ENCODE assay signal across 18 cellular contexts in genomic region chr5:53080271-53080670, GRCh38. TPM values are rescaled to one million over a fixed set of nuclear protein-coding genes. Genes with fewer than 3 reads are reported as not detected.
A peak's percentile ranks its signal among the peaks of the same experiment; 100 is the strongest.
DNase-seq lines count a peak whose midpoint lies in the region; ATAC-seq, FAIRE-seq and TF ChIP-seq lines count a peak whose summit lies in the region.
"Had no signal": no experiment of that assay in that cellular context is flagged by ENCODE, and none has a peak within 500 bp of the region (broad histone marks: within the 10 kb centered on the region; RNA-seq: fewer than 3 reads in every experiment).

No MANE protein-coding gene starts in this region.

- no peak for TF ChIP-seq RAD21 in HepG2 (CRISPR knock-in tag; IDR thresholded peaks at IDR 0.05)

- peaks cover 26% of the 10 kb centered on the region for H3K4me1 Mint-ChIP-seq in activated CD4-positive, alpha-beta T cell treated with anti-CD3 and anti-CD28 coated beads for 36 hours
- H3K4me1 Mint-ChIP-seq in activated CD8-positive, alpha-beta T cell treated with anti-CD3 and anti-CD28 coated beads, Interleukin-2, amount 10 ng/mL, durations not matched to agents 7 days and 5 days (ENCODE audit: low read depth), result peaks cover 52% of the 10 kb centered on the region
- H3K4me1 Mint-ChIP-seq in stimulated activated effector memory CD8-positive, alpha-beta T cell treated with anti-CD3 and anti-CD28 coated beads, Interleukin-12 subunit alpha, Interleukin-12 subunit beta, amount 100 ng/mL, for 72 hours, result no peaks in the 10 kb centered on the region

- H3K9me3 ChIP-seq in HepG2 (ENCODE audit: low read length) (no peaks in the 10 kb centered on the region), right lobe of liver (no peaks in the 10 kb centered on the region)
- H3K9me3 ChIP-seq: BLaER1 treated with 17β-estradiol and CSF1 and Interleukin-3, amounts not matched to agents 10 nM and 100 nM had no signal

- no peak overlapping the region for H3K27ac Mint-ChIP-seq in activated CD4-positive, alpha-beta T cell treated with anti-CD3 and anti-CD28 coated beads for 36 hours
- H3K27ac Mint-ChIP-seq in activated CD8-positive, alpha-beta T cell treated with anti-CD3 and anti-CD28 coated beads, Interleukin-2, amount 10 ng/mL, durations not matched to agents 7 days and 5 days, result peak overlapping the region; percentile 10
- H3K27ac Mint-ChIP-seq in stimulated activated effector memory CD8-positive, alpha-beta T cell treated with anti-CD3 and anti-CD28 coated beads, Interleukin-12 subunit alpha, Interleukin-12 subunit beta, amount 100 ng/mL, for 72 hours, result no peak overlapping the region

- no peak for TF ChIP-seq EP300 in HepG2 (IDR thresholded peaks at IDR 0.05; ENCODE audit: low read depth in 2 of 2, low read length in 2 of 2)
- TF ChIP-seq EP300 in HepG2 (CRISPR knock-in tag; IDR thresholded peaks at IDR 0.05; ENCODE audit: borderline replicate concordance), result no peak

- no peak for DNase-seq in activated CD4-positive, alpha-beta T cell treated with anti-CD3 and anti-CD28 coated beads for 36 hours
- DNase-seq in activated CD4-positive, alpha-beta T cell treated with anti-CD3 and anti-CD28 coated beads for 4 hours, result no peak
- no peak for DNase-seq in HepG2 (ENCODE audit: low spot score)
- no peak for DNase-seq in right lobe of liver
- no peak for DNase-seq in activated CD8-positive, alpha-beta T cell treated with anti-CD3 and anti-CD28 coated beads, Interleukin-2, amount 10 ng/mL, durations not matched to agents 7 days and 5 days
- DNase-seq in stimulated activated effector memory CD8-positive, alpha-beta T cell treated with anti-CD3 and anti-CD28 coated beads, Interleukin-12 subunit alpha, Interleukin-12 subunit beta, amount 100 ng/mL, for 72 hours (ENCODE audit: low spot score in 2 of 2), result no peak
- no peak for DNase-seq in AML-193 (lab: John Stamatoyannopoulos, UW)
- DNase-seq: GF-D8, NCI-H1105 treated with DMSO at 0.1 percent for 48 hours, NCI-H1930, NCI-H446 treated with DMSO at 0.1 percent for 48 hours, PC-3 had no signal

- no peak for FAIRE-seq in HepG2 (lab: Jason Lieb, UNC)
- FAIRE-seq: GM12891, GM18507, H1 had no signal

- H3K4me3 ChIP-seq in HepG2 (replicated peaks in 1 of 3; ENCODE audit: insufficient read depth in 1 of 3, low read depth in 2 of 3, low read length in 3 of 3), result no peak overlapping the region
- H3K4me3 ChIP-seq in right lobe of liver, result no peak overlapping the region
- H3K4me3 ChIP-seq: BLaER1 treated with 17β-estradiol and CSF1 and Interleukin-3, amounts not matched to agents 10 nM and 100 nM had no signal

- H3K36me3 Mint-ChIP-seq in activated CD4-positive, alpha-beta T cell treated with anti-CD3 and anti-CD28 coated beads for 36 hours (ENCODE audit: low read depth), result no peaks in the 10 kb centered on the region
- H3K36me3 Mint-ChIP-seq in activated CD8-positive, alpha-beta T cell treated with anti-CD3 and anti-CD28 coated beads, Interleukin-2, amount 10 ng/mL, durations not matched to agents 7 days and 5 days (ENCODE audit: low read depth), result peaks cover 58% of the 10 kb centered on the region
- no peaks in the 10 kb centered on the region for H3K36me3 Mint-ChIP-seq in stimulated activated effector memory CD8-positive, alpha-beta T cell treated with anti-CD3 and anti-CD28 coated beads, Interleukin-12 subunit alpha, Interleukin-12 subunit beta, amount 100 ng/mL, for 72 hours

- peak; percentile 90 for ATAC-seq in activated CD4-positive, alpha-beta T cell treated with anti-CD3 and anti-CD28 coated beads for 36 hours
- ATAC-seq in HepG2, result no peak
- ATAC-seq in right lobe of liver, result no peak
- peak; percentile 57 for ATAC-seq in activated CD8-positive, alpha-beta T cell treated with anti-CD3 and anti-CD28 coated beads, Interleukin-2, amount 10 ng/mL, durations not matched to agents 7 days and 5 days
- peak; percentile 42 for ATAC-seq in stimulated activated effector memory CD8-positive, alpha-beta T cell treated with anti-CD3 and anti-CD28 coated beads, Interleukin-12 subunit alpha, Interleukin-12 subunit beta, amount 100 ng/mL, for 72 hours
- no peak for ATAC-seq in HG03108 (IDR thresholded peaks at IDR 0.05; ENCODE audit: unreplicated experiment)
- ATAC-seq: PC-3 had no signal

- H3K36me3 ChIP-seq in HepG2 (replicated peaks in 1 of 2; ENCODE audit: control insufficient read depth in 1 of 2, insufficient read depth in 2 of 2, low read length in 2 of 2) (peaks cover 33 to 91% of the 10 kb centered on the region in 2 experiments), right lobe of liver (no peaks in the 10 kb centered on the region)

- TF ChIP-seq POLR2A in HepG2 (IDR thresholded peaks at IDR 0.05; ENCODE audit: insufficient read depth in 1 of 2, low read depth in 2 of 2, low read length in 2 of 2) (no peak), right lobe of liver (IDR thresholded peaks at IDR 0.05) (no peak)

- in situ Hi-C loops in HepG2 (cut with HindIII; ENCODE audit: extremely low pct_ligation_motif_present, low pct_unique_long_range_greater_than_20kb), result no loop called here

- peaks cover 18% of the 10 kb centered on the region for H3K27me3 Mint-ChIP-seq in activated CD4-positive, alpha-beta T cell treated with anti-CD3 and anti-CD28 coated beads for 36 hours
- H3K27me3 Mint-ChIP-seq in activated CD8-positive, alpha-beta T cell treated with anti-CD3 and anti-CD28 coated beads, Interleukin-2, amount 10 ng/mL, durations not matched to agents 7 days and 5 days (ENCODE audit: low read depth), result no peaks in the 10 kb centered on the region

- POLR2A ChIA-PET in activated CD4-positive, alpha-beta T cell treated with anti-CD3 and anti-CD28 coated beads for 36 hours (lab: Charles Lee), result no interaction called here
- POLR2A ChIA-PET in HepG2 (lab: Yijun Ruan, JAX), result no interaction called here
- POLR2A ChIA-PET in activated CD8-positive, alpha-beta T cell treated with anti-CD3 and anti-CD28 coated beads, Interleukin-2, amount 10 ng/mL, durations not matched to agents 7 days and 5 days (lab: Charles Lee), result no interaction called here

- no peak overlapping the region for H3K9ac ChIP-seq in HepG2 (ENCODE audit: insufficient read depth, low read depth, low read length)
- H3K9ac ChIP-seq: BLaER1 treated with 17β-estradiol and CSF1 and Interleukin-3, amounts not matched to agents 10 nM and 100 nM had no signal

- H3K9me3 Mint-ChIP-seq in activated CD4-positive, alpha-beta T cell treated with anti-CD3 and anti-CD28 coated beads for 36 hours (ENCODE audit: low read depth), result no peaks in the 10 kb centered on the region
- H3K9me3 Mint-ChIP-seq in activated CD8-positive, alpha-beta T cell treated with anti-CD3 and anti-CD28 coated beads, Interleukin-2, amount 10 ng/mL, durations not matched to agents 7 days and 5 days (ENCODE audit: insufficient read depth), result peaks cover 11% of the 10 kb centered on the region
- H3K9me3 Mint-ChIP-seq in stimulated activated effector memory CD8-positive, alpha-beta T cell treated with anti-CD3 and anti-CD28 coated beads, Interleukin-12 subunit alpha, Interleukin-12 subunit beta, amount 100 ng/mL, for 72 hours, result no peaks in the 10 kb centered on the region

- H4K20me1 ChIP-seq in HepG2 (ENCODE audit: insufficient read depth, low read length), result no peaks in the 10 kb centered on the region
- H4K20me1 ChIP-seq: BLaER1 treated with 17β-estradiol and CSF1 and Interleukin-3, amounts not matched to agents 10 nM and 100 nM had no signal

- CTCF ChIA-PET in activated CD4-positive, alpha-beta T cell treated with anti-CD3 and anti-CD28 coated beads for 36 hours (lab: Charles Lee), result interaction anchor here (0.6 kb wide), 1 partner anchor 165 kb away, joined by 3 read pairs; no protein-coding TSS in a partner anchor
- CTCF ChIA-PET in HepG2 (lab: Yijun Ruan, JAX; ENCODE audit: low intra/inter-chr PET ratio, low total read pairs), result no interaction called here
- CTCF ChIA-PET in activated CD8-positive, alpha-beta T cell treated with anti-CD3 and anti-CD28 coated beads, Interleukin-2, amount 10 ng/mL, durations not matched to agents 7 days and 5 days (lab: Charles Lee), result interaction anchor here (1.3 kb wide), 1 partner anchor 45 kb away, joined by 3 read pairs; no protein-coding TSS in a partner anchor

- no peaks in the 10 kb centered on the region for H3K4me1 ChIP-seq in HepG2 (ENCODE audit: insufficient read depth, low read length)
- no peaks in the 10 kb centered on the region for H3K4me1 ChIP-seq in right lobe of liver

- intact Hi-C loops in activated CD4-positive, alpha-beta T cell treated with anti-CD3 and anti-CD28 coated beads for 36 hours (cut with DNase I, micrococcal nuclease), result no loop called here
- intact Hi-C loops in HepG2 (cut with micrococcal nuclease; ENCODE audit: unreplicated experiment) (no loop called here), right lobe of liver (cut with DNase I) (loop anchor here in 1 of 2 donors (10.0 kb wide), 1 partner anchor 135 kb away; no protein-coding TSS in a partner anchor)

- TF ChIP-seq CTCF in HepG2 (CRISPR knock-in tag; IDR thresholded peaks at IDR 0.05) (no peak), right lobe of liver (IDR thresholded peaks at IDR 0.05) (no peak)

- H3K4me2 ChIP-seq in HepG2 (ENCODE audit: low read depth, low read length), result no peak overlapping the region
- H3K4me2 ChIP-seq: BLaER1 treated with 17β-estradiol and CSF1 and Interleukin-3, amounts not matched to agents 10 nM and 100 nM had no signal

- no peak overlapping the region for H3K27ac ChIP-seq in HepG2 (ENCODE audit: extremely low read length, insufficient read depth, low read length)
- H3K27ac ChIP-seq in right lobe of liver, result no peak overlapping the region
- H3K27ac ChIP-seq: BLaER1 treated with 17β-estradiol and CSF1 and Interleukin-3, amounts not matched to agents 10 nM and 100 nM; RWPE1 had no signal

- BruUV-seq in HepG2 (replicated peaks; lab: Mats Ljungman, UMichigan), result no TSS peak

- 99% methylated on average over 4 of the region's 4 CpGs for WGBS in HepG2 (ENCODE audit: low lambda C conversion rate)
- 54% methylated on average over 4 of the region's 4 CpGs for WGBS in right lobe of liver (ENCODE audit: insufficient coverage, low coverage, low lambda C conversion rate, missing lambda C conversion rate)

- H3K4me3 Mint-ChIP-seq in activated CD4-positive, alpha-beta T cell treated with anti-CD3 and anti-CD28 coated beads for 36 hours, result no peak overlapping the region
- no peak overlapping the region for H3K4me3 Mint-ChIP-seq in activated CD8-positive, alpha-beta T cell treated with anti-CD3 and anti-CD28 coated beads, Interleukin-2, amount 10 ng/mL, durations not matched to agents 7 days and 5 days
- H3K4me3 Mint-ChIP-seq in stimulated activated effector memory CD8-positive, alpha-beta T cell treated with anti-CD3 and anti-CD28 coated beads, Interleukin-12 subunit alpha, Interleukin-12 subunit beta, amount 100 ng/mL, for 72 hours, result no peak overlapping the region

- H3K27me3 ChIP-seq in HepG2 (ENCODE audit: control insufficient read depth in 1 of 2, insufficient read depth in 2 of 2, low read length in 2 of 2) (no peaks in the 10 kb centered on the region), right lobe of liver (no peaks in the 10 kb centered on the region)
- H3K27me3 ChIP-seq: BLaER1 treated with 17β-estradiol and CSF1 and Interleukin-3, amounts not matched to agents 10 nM and 100 nM had no signal

- no peaks in the 10 kb centered on the region for H3K79me2 ChIP-seq in HepG2 (ENCODE audit: insufficient read depth, low read length)

- H2AFZ ChIP-seq in HepG2 (ENCODE audit: low read length), result no peak overlapping the region

RNA-seq across cellular contexts. Expression of gene MOCS2, which starts 29.3 kb away (rescaled TPM):
- total RNA-seq in activated CD4-positive, alpha-beta T cell treated with anti-CD3 and anti-CD28 coated beads for 36 hours, result 10 to 100 TPM; 21.0 to 21.3 TPM
- total RNA-seq in HepG2 (2016; rRNA removed; fragmentation: Illumina TruSeq; extraction: Trizol) (41.9 and 53.5 TPM in 2 replicates), right lobe of liver (10 to 100 TPM; 34.8 to 65.0 (median 44.6) TPM)
- 13.8 and 14.3 TPM in 2 replicates for total RNA-seq in HepG2 (2016; cell fraction: cytosol; rRNA removed; fragmentation: Illumina TruSeq; extraction: Trizol; ENCODE audit: low read depth)
- total RNA-seq in HepG2 (2016; cell fraction: insoluble cytoplasmic fraction; rRNA removed; fragmentation: Illumina TruSeq; extraction: Trizol), result 37.8 and 54.2 TPM in 2 replicates
- 36.0 and 36.2 TPM in 2 replicates for total RNA-seq in HepG2 (2016; cell fraction: membrane; rRNA removed; fragmentation: Illumina TruSeq; extraction: Trizol)
- total RNA-seq in HepG2 (2016; cell fraction: nucleus; rRNA removed; fragmentation: Illumina TruSeq; extraction: Trizol), result 20.8 and 22.3 TPM in 2 replicates
- 13.3 and 19.2 TPM in 2 replicates for polyA plus RNA-seq in HepG2 (2011; rRNA removed)
- 9.1 and 14.4 TPM in 2 replicates for polyA plus RNA-seq in HepG2 (2011; cell fraction: cytosol; rRNA removed)
- 6.2 and 10.1 TPM in 2 replicates for polyA plus RNA-seq in HepG2 (2011; cell fraction: nucleus; rRNA removed)
- polyA plus RNA-seq in HepG2 (2012), result 24.2 and 29.8 TPM in 2 replicates
- polyA plus RNA-seq in HepG2 (2016; cell fraction: cytosol; fragmentation: Illumina TruSeq; extraction: Trizol; ENCODE audit: low read depth), result 20.1 and 24.5 TPM in 2 replicates
- polyA plus RNA-seq in HepG2 (2016; cell fraction: insoluble cytoplasmic fraction; fragmentation: Illumina TruSeq; extraction: Trizol; ENCODE audit: low read depth), result 67.1 and 69.6 TPM in 2 replicates
- 45.5 and 45.8 TPM in 2 replicates for polyA plus RNA-seq in HepG2 (2016; cell fraction: membrane; fragmentation: Illumina TruSeq; extraction: Trizol; ENCODE audit: low read depth)
- 32.3 and 36.1 TPM in 2 replicates for polyA plus RNA-seq in HepG2 (2016; cell fraction: nucleus; fragmentation: Illumina TruSeq; extraction: Trizol; ENCODE audit: insufficient read depth, low read depth)
- 3.1 and 8.6 TPM in 2 replicates for polyA minus RNA-seq in HepG2 (2011; rRNA and poly(A)+ RNA removed; ENCODE audit: low replicate concordance)
- 7.5 and 9.3 TPM in 2 replicates for polyA minus RNA-seq in HepG2 (2011; cell fraction: cytosol; rRNA and poly(A)+ RNA removed)
- 16.4 and 23.2 TPM in 2 replicates for polyA minus RNA-seq in HepG2 (2011; cell fraction: nucleus; rRNA and poly(A)+ RNA removed)
- total RNA-seq in activated CD8-positive, alpha-beta T cell treated with anti-CD3 and anti-CD28 coated beads, Interleukin-2, amount 10 ng/mL, durations not matched to agents 7 days and 5 days, result 10 to 100 TPM; 30.7 TPM

Comparison
In these comparisons a context has a peak if more than half of its experiments do, and no peak if none do; other contexts are left out.
1. ATAC-seq: peak in activated CD4-positive, alpha-beta T cell treated with anti-CD3 and anti-CD28 coated beads for 36 hours (single experiment), activated CD8-positive, alpha-beta T cell treated with anti-CD3 and anti-CD28 coated beads, Interleukin-2, amount 10 ng/mL, durations not matched to agents 7 days and 5 days (single experiment) and stimulated activated effector memory CD8-positive, alpha-beta T cell treated with anti-CD3 and anti-CD28 coated beads, Interleukin-12 subunit alpha, Interleukin-12 subunit beta, amount 100 ng/mL, for 72 hours (single experiment); none in HepG2 (single experiment), right lobe of liver (0 of 4) and HG03108 (single experiment).